In genomic region chr6:12420626-12421025, GRCh38 we compare ENCODE assay signal across 18 cellular contexts.
DNase-seq lines count a peak whose midpoint lies in the region; ATAC-seq and TF ChIP-seq lines count a peak whose summit lies in the region.
"Had no signal": no experiment of that assay in that cellular context is flagged by ENCODE, and none has a peak within 500 bp of the region (broad histone marks: within the 10 kb centered on the region; RNA-seq: fewer than 3 reads in every experiment).

No MANE protein-coding gene starts in this region.

- H3K4me3 ChIP-seq in AG04449 (ENCODE audit: low read depth, low read length), result no peak overlapping the region
- no peak overlapping the region for H3K4me3 ChIP-seq in MG63
- H3K4me3 ChIP-seq in astrocyte of the spinal cord (ENCODE audit: low read depth, low read length), result no peak overlapping the region
- H3K4me3 ChIP-seq: adrenal gland, coronary artery, transverse colon had no signal

- H3K36me3 ChIP-seq in MG63, result no peaks in the 10 kb centered on the region
- H3K36me3 ChIP-seq: adrenal gland, transverse colon had no signal

- CTCF ChIA-PET in AG04449 (lab: Yijun Ruan, JAX), result interaction anchor here (0.6 to 2.5 kb wide), 3 partner anchors 130 to 185 kb away, joined by 3 to 12 read pairs (median 5); partner anchors contain the start of gene EDN1

- no peaks in the 10 kb centered on the region for H3K27me3 ChIP-seq in MG63
- H3K27me3 ChIP-seq: adrenal gland, transverse colon had no signal

- no peak for ATAC-seq in GM21723 (IDR thresholded peaks at IDR 0.05; ENCODE audit: unreplicated experiment)
- ATAC-seq: activated T-cell treated with anti-CD3 and anti-CD28 coated beads, Interleukin-2, amount 50 U/mL, for 72 hours; sciatic nerve had no signal

- no peak for TF ChIP-seq CTCF in AG04449 (IDR thresholded peaks at IDR 0.05; ENCODE audit: insufficient read depth, low read length, missing control alignments)
- no peak for TF ChIP-seq CTCF in astrocyte of the spinal cord (IDR thresholded peaks at IDR 0.05; ENCODE audit: low read depth, low read length)

- peaks cover 10% of the 10 kb centered on the region for H3K9me3 ChIP-seq in MG63
- H3K9me3 ChIP-seq: adrenal gland, transverse colon had no signal

- peak; percentile 36 for DNase-seq in AG04449 (ENCODE audit: low read depth, low spot score)
- DNase-seq in MG63, result peak; percentile 94
- DNase-seq in astrocyte of the spinal cord (ENCODE audit: low read depth, low spot score), result peak; percentile 70
- DNase-seq in kidney glomerular epithelial cell (lab: John Stamatoyannopoulos, UW), result peak; percentile 43
- no peak for DNase-seq in GM19238 (ENCODE audit: insufficient read length, low spot score)
- DNase-seq in G401 (ENCODE audit: low spot score), result no peak
- no peak for DNase-seq in NK-92 treated with Interleukin-12 subunit alpha and Interleukin-12 subunit beta, amount 100 ng/mL, for 24 hours (lab: John Stamatoyannopoulos, UW)
- DNase-seq: activated CD4-positive, alpha-beta T cell treated with anti-CD3 and anti-CD28 coated beads, Interleukin-2, amount 50 U/mL, for 4 hours; activated T-cell treated with anti-CD3 and anti-CD28 coated beads, Interleukin-2, amount 50 U/mL, for 72 hours; adrenal gland; MM.1S; NCI-H187 treated with DMSO at 0.1 percent for 48 hours; SHP77; T-helper 9 cell; transverse colon had no signal

- POLR2A ChIA-PET in AG04449 (lab: Yijun Ruan, JAX), result no interaction called here

- in situ Hi-C loops in astrocyte of the spinal cord (cut with HindIII; ENCODE audit: low sequenced_read_pairs), result no loop called here
- in situ Hi-C loops in G401 (cut with HindIII; ENCODE audit: low sequenced_read_pairs), result no loop called here

Comparison
In these comparisons a context has a peak if more than half of its experiments do, and no peak if none do; other contexts are left out.
1. DNase-seq: peak in AG04449 (single experiment), MG63 (single experiment), astrocyte of the spinal cord (single experiment) and kidney glomerular epithelial cell (single experiment); none in GM19238 (single experiment), G401 (single experiment) and NK-92 treated with Interleukin-12 subunit alpha and Interleukin-12 subunit beta, amount 100 ng/mL, for 24 hours (single experiment).